1 cellular context compared by ENCODE assay signal in genomic region chr17:28318759-28319660, GRCh38.
TF ChIP-seq lines count a peak whose summit lies in the region.

TMEM97 (plus strand) TSS chr17:28319200; CDS start chr17:28319240, 40 bp downstream.

TF ChIP-seq in HepG2, 621 proteins besides CTCF, POLR2A, EP300 and RAD21 (continued from another document and continues in another):
- TF ChIP-seq SMYD3 (CRISPR knock-in tag; IDR thresholded peaks at IDR 0.05): peak; percentile 96
- no peak for TF ChIP-seq SRSF4 (IDR thresholded peaks at IDR 0.05; ENCODE audit: low read depth, low read length, poor library complexity, severe bottlenecking)
- TF ChIP-seq KLF13 (CRISPR knock-in tag; IDR thresholded peaks at IDR 0.05): no peak
- TF ChIP-seq ADNP (CRISPR knock-in tag; IDR thresholded peaks at IDR 0.05): no peak
- TF ChIP-seq HNRNPH1 (optimal IDR thresholded peaks at IDR 0.05; ENCODE audit: low read depth, low read length): no peak
- no peak for TF ChIP-seq NFKBIZ (CRISPR knock-in tag; IDR thresholded peaks at IDR 0.05)
- TF ChIP-seq JDP2 (CRISPR knock-in tag; IDR thresholded peaks at IDR 0.05; ENCODE audit: borderline replicate concordance): no peak
- TF ChIP-seq HNF1A (IDR thresholded peaks at IDR 0.05; ENCODE audit: low read depth): no peak
- TF ChIP-seq HNF1A (CRISPR knock-in tag; IDR thresholded peaks at IDR 0.05; ENCODE audit: borderline replicate concordance): no peak; the same call in 1 of the 2 replicates
- no peak for TF ChIP-seq ZNF17 (CRISPR knock-in tag; IDR thresholded peaks at IDR 0.05)
- TF ChIP-seq ZNF160 (CRISPR knock-in tag; IDR thresholded peaks at IDR 0.05): no peak; the same call in 1 of the 2 replicates
- TF ChIP-seq ZNF883 (CRISPR knock-in tag; IDR thresholded peaks at IDR 0.05; ENCODE audit: not compliant biosample characterization): no peak
- peak; percentile 85 for TF ChIP-seq PHF21A (CRISPR knock-in tag; IDR thresholded peaks at IDR 0.05)
- TF ChIP-seq ZNF232 (CRISPR knock-in tag; IDR thresholded peaks at IDR 0.05; ENCODE audit: borderline replicate concordance): peak; percentile 83
- no peak for TF ChIP-seq ZNF136 (CRISPR knock-in tag; IDR thresholded peaks at IDR 0.05; ENCODE audit: low read depth)
- TF ChIP-seq, protein P1, sequence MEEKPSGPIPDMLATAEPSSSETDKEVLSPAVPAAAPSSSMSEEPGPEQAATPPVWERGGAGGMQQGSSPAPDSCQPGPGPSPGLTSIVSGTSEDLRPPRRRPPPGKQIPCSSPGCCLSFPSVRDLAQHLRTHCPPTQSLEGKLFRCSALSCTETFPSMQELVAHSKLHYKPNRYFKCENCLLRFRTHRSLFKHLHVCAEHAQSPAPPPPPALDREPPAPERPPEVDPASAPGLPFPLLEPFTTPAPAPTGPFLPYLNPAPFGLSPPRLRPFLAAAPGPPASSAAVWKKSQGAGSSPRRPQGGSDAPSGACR (CRISPR knock-in tag; IDR thresholded peaks at IDR 0.05): peak; percentile 82; the same call in 1 of the 2 replicates
- TF ChIP-seq, protein P2, sequence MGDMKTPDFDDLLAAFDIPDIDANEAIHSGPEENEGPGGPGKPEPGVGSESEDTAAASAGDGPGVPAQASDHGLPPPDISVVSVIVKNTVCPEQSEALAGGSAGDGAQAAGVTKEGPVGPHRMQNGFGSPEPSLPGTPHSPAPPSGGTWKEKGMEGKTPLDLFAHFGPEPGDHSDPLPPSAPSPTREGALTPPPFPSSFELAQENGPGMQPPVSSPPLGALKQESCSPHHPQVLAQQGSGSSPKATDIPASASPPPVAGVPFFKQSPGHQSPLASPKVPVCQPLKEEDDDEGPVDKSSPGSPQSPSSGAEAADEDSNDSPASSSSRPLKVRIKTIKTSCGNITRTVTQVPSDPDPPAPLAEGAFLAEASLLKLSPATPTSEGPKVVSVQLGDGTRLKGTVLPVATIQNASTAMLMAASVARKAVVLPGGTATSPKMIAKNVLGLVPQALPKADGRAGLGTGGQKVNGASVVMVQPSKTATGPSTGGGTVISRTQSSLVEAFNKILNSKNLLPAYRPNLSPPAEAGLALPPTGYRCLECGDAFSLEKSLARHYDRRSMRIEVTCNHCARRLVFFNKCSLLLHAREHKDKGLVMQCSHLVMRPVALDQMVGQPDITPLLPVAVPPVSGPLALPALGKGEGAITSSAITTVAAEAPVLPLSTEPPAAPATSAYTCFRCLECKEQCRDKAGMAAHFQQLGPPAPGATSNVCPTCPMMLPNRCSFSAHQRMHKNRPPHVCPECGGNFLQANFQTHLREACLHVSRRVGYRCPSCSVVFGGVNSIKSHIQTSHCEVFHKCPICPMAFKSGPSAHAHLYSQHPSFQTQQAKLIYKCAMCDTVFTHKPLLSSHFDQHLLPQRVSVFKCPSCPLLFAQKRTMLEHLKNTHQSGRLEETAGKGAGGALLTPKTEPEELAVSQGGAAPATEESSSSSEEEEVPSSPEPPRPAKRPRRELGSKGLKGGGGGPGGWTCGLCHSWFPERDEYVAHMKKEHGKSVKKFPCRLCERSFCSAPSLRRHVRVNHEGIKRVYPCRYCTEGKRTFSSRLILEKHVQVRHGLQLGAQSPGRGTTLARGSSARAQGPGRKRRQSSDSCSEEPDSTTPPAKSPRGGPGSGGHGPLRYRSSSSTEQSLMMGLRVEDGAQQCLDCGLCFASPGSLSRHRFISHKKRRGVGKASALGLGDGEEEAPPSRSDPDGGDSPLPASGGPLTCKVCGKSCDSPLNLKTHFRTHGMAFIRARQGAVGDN (CRISPR knock-in tag; IDR thresholded peaks at IDR 0.05): peak; percentile 91
- no peak for TF ChIP-seq TCF12 (IDR thresholded peaks at IDR 0.05)
- TF ChIP-seq TCF12 (CRISPR knock-in tag; IDR thresholded peaks at IDR 0.05): no peak
- TF ChIP-seq ZNF350 (CRISPR knock-in tag; IDR thresholded peaks at IDR 0.05; ENCODE audit: borderline replicate concordance, low read depth): no peak; the same call in 1 of the 2 replicates
- TF ChIP-seq ZNF614 (CRISPR knock-in tag; IDR thresholded peaks at IDR 0.05; ENCODE audit: borderline replicate concordance): no peak
- TF ChIP-seq ZNF441 (CRISPR knock-in tag; IDR thresholded peaks at IDR 0.05; ENCODE audit: borderline replicate concordance): peak; percentile 77; the same call in 1 of the 2 replicates
- TF ChIP-seq ZNF460 (CRISPR knock-in tag; IDR thresholded peaks at IDR 0.05; ENCODE audit: borderline replicate concordance): no peak
- TF ChIP-seq SKI (IDR thresholded peaks at IDR 0.05; ENCODE audit: partially characterized antibody): no peak
- TF ChIP-seq, protein P3, sequence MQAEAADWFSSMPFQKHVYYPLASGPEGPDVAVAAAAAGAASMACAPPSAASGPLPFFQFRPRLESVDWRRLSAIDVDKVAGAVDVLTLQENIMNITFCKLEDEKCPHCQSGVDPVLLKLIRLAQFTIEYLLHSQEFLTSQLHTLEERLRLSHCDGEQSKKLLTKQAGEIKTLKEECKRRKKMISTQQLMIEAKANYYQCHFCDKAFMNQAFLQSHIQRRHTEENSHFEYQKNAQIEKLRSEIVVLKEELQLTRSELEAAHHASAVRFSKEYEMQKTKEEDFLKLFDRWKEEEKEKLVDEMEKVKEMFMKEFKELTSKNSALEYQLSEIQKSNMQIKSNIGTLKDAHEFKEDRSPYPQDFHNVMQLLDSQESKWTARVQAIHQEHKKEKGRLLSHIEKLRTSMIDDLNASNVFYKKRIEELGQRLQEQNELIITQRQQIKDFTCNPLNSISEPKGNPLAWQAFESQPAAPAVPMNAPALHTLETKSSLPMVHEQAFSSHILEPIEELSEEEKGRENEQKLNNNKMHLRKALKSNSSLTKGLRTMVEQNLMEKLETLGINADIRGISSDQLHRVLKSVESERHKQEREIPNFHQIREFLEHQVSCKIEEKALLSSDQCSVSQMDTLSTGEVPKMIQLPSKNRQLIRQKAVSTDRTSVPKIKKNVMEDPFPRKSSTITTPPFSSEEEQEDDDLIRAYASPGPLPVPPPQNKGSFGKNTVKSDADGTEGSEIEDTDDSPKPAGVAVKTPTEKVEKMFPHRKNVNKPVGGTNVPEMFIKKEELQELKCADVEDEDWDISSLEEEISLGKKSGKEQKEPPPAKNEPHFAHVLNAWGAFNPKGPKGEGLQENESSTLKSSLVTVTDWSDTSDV (CRISPR knock-in tag; IDR thresholded peaks at IDR 0.05): peak; percentile 75; the same call in 1 of the 2 replicates
- TF ChIP-seq HMG20B (CRISPR knock-in tag; conservative IDR thresholded peaks at IDR 0.05): peak; percentile 34; the same call in 1 of the 2 replicates
- no peak; the same call in 1 of the 2 replicates for TF ChIP-seq HIVEP1 (CRISPR knock-in tag; IDR thresholded peaks at IDR 0.05)
- no peak for TF ChIP-seq ZNF775 (CRISPR knock-in tag; IDR thresholded peaks at IDR 0.05; ENCODE audit: borderline replicate concordance)
- TF ChIP-seq, protein P4, sequence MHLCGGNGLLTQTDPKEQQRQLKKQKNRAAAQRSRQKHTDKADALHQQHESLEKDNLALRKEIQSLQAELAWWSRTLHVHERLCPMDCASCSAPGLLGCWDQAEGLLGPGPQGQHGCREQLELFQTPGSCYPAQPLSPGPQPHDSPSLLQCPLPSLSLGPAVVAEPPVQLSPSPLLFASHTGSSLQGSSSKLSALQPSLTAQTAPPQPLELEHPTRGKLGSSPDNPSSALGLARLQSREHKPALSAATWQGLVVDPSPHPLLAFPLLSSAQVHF (CRISPR knock-in tag; IDR thresholded peaks at IDR 0.05): no peak; the same call in 1 of the 2 replicates
- peak; percentile 75; the same call in 1 of the 2 replicates for TF ChIP-seq GATA4 (IDR thresholded peaks at IDR 0.05; ENCODE audit: borderline replicate concordance, low read depth)
- TF ChIP-seq, protein P5, sequence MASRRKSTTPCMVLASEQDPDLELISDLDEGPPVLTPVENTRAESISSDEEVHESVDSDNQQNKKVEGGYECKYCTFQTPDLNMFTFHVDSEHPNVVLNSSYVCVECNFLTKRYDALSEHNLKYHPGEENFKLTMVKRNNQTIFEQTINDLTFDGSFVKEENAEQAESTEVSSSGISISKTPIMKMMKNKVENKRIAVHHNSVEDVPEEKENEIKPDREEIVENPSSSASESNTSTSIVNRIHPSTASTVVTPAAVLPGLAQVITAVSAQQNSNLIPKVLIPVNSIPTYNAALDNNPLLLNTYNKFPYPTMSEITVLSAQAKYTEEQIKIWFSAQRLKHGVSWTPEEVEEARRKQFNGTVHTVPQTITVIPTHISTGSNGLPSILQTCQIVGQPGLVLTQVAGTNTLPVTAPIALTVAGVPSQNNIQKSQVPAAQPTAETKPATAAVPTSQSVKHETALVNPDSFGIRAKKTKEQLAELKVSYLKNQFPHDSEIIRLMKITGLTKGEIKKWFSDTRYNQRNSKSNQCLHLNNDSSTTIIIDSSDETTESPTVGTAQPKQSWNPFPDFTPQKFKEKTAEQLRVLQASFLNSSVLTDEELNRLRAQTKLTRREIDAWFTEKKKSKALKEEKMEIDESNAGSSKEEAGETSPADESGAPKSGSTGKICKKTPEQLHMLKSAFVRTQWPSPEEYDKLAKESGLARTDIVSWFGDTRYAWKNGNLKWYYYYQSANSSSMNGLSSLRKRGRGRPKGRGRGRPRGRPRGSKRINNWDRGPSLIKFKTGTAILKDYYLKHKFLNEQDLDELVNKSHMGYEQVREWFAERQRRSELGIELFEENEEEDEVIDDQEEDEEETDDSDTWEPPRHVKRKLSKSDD (CRISPR knock-in tag; IDR thresholded peaks at IDR 0.05; ENCODE audit: low read depth): peak; percentile 60
- no peak; a peak in 1 of 4 replicates for TF ChIP-seq KLF16 (CRISPR knock-in tag; IDR thresholded peaks at IDR 0.05)
- no peak for TF ChIP-seq ZNF24 (IDR thresholded peaks at IDR 0.05)
- TF ChIP-seq, protein P6, sequence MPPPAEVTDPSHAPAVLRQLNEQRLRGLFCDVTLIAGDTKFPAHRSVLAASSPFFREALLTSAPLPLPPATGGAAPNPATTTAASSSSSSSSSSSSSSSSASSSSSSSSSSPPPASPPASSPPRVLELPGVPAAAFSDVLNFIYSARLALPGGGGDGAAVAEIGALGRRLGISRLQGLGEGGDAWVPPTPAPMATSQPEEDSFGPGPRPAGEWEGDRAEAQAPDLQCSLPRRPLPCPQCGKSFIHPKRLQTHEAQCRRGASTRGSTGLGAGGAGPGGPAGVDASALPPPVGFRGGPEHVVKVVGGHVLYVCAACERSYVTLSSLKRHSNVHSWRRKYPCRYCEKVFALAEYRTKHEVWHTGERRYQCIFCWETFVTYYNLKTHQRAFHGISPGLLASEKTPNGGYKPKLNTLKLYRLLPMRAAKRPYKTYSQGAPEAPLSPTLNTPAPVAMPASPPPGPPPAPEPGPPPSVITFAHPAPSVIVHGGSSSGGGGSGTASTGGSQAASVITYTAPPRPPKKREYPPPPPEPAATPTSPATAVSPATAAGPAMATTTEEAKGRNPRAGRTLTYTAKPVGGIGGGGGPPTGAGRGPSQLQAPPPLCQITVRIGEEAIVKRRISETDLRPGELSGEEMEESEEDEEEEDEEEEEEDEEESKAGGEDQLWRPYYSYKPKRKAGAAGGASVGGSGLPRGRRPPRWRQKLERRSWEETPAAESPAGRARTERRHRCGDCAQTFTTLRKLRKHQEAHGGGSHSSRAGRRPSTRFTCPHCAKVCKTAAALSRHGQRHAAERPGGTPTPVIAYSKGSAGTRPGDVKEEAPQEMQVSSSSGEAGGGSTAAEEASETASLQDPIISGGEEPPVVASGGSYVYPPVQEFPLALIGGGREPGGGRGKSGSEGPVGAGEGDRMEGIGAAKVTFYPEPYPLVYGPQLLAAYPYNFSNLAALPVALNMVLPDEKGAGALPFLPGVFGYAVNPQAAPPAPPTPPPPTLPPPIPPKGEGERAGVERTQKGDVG (CRISPR knock-in tag; IDR thresholded peaks at IDR 0.05; ENCODE audit: borderline replicate concordance): no peak
- no peak for TF ChIP-seq ZNF639 (CRISPR knock-in tag; conservative IDR thresholded peaks at IDR 0.05)
- no peak for TF ChIP-seq ZBTB49 (CRISPR knock-in tag; IDR thresholded peaks at IDR 0.05; ENCODE audit: borderline replicate concordance)
